ENCODE assay signal across 8 cellular contexts in genomic region chr21:17512245-17513213, GRCh38. TPM values are rescaled to one million over a fixed set of nuclear protein-coding genes. Genes with fewer than 3 reads are reported as not detected.
A peak's percentile ranks its signal among the peaks of the same experiment; 100 is the strongest.
DNase-seq lines count a peak whose midpoint lies in the region; ATAC-seq and TF ChIP-seq lines count a peak whose summit lies in the region.

Gene CXADR (plus strand): TSS chr21:17513043. CDS start chr21:17513130, 87 bp downstream.

- peak; percentile 92 for ATAC-seq in HG03432 (IDR thresholded peaks at IDR 0.05; ENCODE audit: unreplicated experiment)

- H3K27ac ChIP-seq in muscle layer of colon (ENCODE audit: low read depth, low read length) = no peak within 1 kb of the TSS

- H3K4me3 ChIP-seq in epithelial cell of proximal tubule (ENCODE audit: low read depth, low read length) (peak within 1 kb of the TSS; percentile 73), muscle layer of colon (ENCODE audit: low read depth in 1 of 2, low read length in 2 of 2) (peak within 1 kb of the TSS; percentile 64 to 69)

- H3K9ac ChIP-seq in muscle layer of colon (ENCODE audit: low read length) = no peak within 1 kb of the TSS

- H3K4me1 ChIP-seq in muscle layer of colon (ENCODE audit: insufficient read depth, low read length) = peaks cover 11% of the 10 kb centered on the region

- no peaks in the 10 kb centered on the region for H3K9me3 ChIP-seq in muscle layer of colon (ENCODE audit: low read length)

- H3K36me3 ChIP-seq in muscle layer of colon (ENCODE audit: insufficient read depth, low read length) = no peaks in the 10 kb centered on the region

- peak; percentile 64 for DNase-seq in AG08396 (ENCODE audit: low spot score)
- DNase-seq in GM19238 (ENCODE audit: insufficient read length, low spot score) = peak; percentile 40
- DNase-seq in NCI-H526 treated with DMSO at 0.1 percent for 48 hours (lab: John Stamatoyannopoulos, UW) = peak; percentile 80
- DNase-seq in activated T-cell treated with anti-CD3 and anti-CD28 coated beads for 1 hour (ENCODE audit: low read depth) = peak; percentile 58
- DNase-seq in epithelial cell of proximal tubule (ENCODE audit: low read depth) = no peak
- peak; percentile 48 to 81 for DNase-seq in stimulated activated CD8-positive, alpha-beta memory T cell treated with anti-CD3 and anti-CD28 coated beads, Interleukin-7, amount 100 ng/mL, for 4 hours (ENCODE audit: low read depth in 2 of 2)

- H3K27me3 ChIP-seq in muscle layer of colon (ENCODE audit: control insufficient read depth in 1 of 2, insufficient read depth in 2 of 2, low read length in 2 of 2) = peaks cover 7 to 26% of the 10 kb centered on the region in 2 donors

- TF ChIP-seq CTCF in epithelial cell of proximal tubule (conservative IDR thresholded peaks at IDR 0.05; ENCODE audit: low read depth, low read length) = peak; percentile 39

RNA-seq across cellular contexts. Expression of gene CXADR, which starts in this region (rescaled TPM):
- 21.1 and 22.1 TPM in 2 replicates for total RNA-seq in epithelial cell of proximal tubule
